In genomic region chr12:19477071-19477470, GRCh38 we compare ENCODE assay signal across 1 cellular context.
TF ChIP-seq lines count a peak whose summit lies in the region.

No MANE protein-coding gene starts in this region.

TF ChIP-seq in WTC11, 78 proteins besides CTCF, POLR2A, EP300 and RAD21 (continued from another document):
- TF ChIP-seq ARID4B (CRISPR knock-in tag; IDR thresholded peaks at IDR 0.05; ENCODE audit: borderline replicate concordance) (no peak), EMX1 (CRISPR knock-in tag; IDR thresholded peaks at IDR 0.05) (no peak), TP53 (CRISPR knock-in tag; IDR thresholded peaks at IDR 0.05) (no peak), E2F4 (CRISPR knock-in tag; IDR thresholded peaks at IDR 0.05; ENCODE audit: borderline replicate concordance, low read depth) (no peak), ZNF416 (CRISPR knock-in tag; IDR thresholded peaks at IDR 0.05) (no peak)
